32 cellular contexts compared by ENCODE assay signal in the genomic region with DNA sequence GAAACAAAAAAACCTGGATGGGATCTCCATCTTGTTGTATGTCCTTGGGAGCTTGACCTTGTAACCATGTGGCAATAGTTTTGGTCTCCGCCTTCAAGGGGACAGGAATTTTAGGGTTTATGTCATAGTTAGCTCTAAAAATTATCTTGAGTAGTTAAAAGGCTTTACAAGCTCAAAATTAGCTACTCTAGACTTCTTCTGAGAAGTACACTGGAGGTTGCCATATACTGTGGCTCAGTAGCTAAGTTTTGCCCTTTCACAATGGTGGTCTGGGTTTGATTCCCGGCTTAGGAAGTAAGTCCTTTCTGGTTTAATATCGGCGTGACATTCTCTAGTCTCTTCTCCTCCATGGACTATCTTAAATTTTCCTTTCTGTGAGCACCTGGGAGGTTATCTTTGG.
"Had no signal": no experiment of that assay in that cellular context is flagged by ENCODE, and none has a peak within 500 bp of the region (broad histone marks: within the 10 kb centered on the region; RNA-seq: fewer than 3 reads in every experiment).

No MANE protein-coding gene starts in this region.

- H3K27ac ChIP-seq: neural progenitor cell, ovary, parathyroid adenoma, psoas muscle, right lobe of liver, sigmoid colon, skin epidermis, spleen, stomach, thoracic aorta, thyroid gland, tibial nerve, upper lobe of left lung, vagina had no signal

- H3K9me3 ChIP-seq: ovary, psoas muscle, right lobe of liver, sigmoid colon, spleen, stomach, thoracic aorta, thyroid gland, tibial nerve, upper lobe of left lung, vagina had no signal

- H3K4me1 Mint-ChIP-seq: nephron, neural progenitor cell had no signal

- H3K9me3 Mint-ChIP-seq: natural killer cell; stimulated activated naive B cell treated with anti-CD40 and anti-IgM and Interleukin-4, amounts not matched to agents 10 μg/mL and 1 μg/mL and 100 μg/mL, for 72 hours; stimulated activated naive CD8-positive, alpha-beta T cell treated with anti-CD3 and anti-CD28 coated beads, Interleukin-15, Interleukin-2, amounts not matched to agents 100 ng/mL and 50 ng/mL, for 24 hours had no signal

- H3K36me3 ChIP-seq: neural progenitor cell, ovary, right lobe of liver, sigmoid colon, spleen, stomach, thoracic aorta, thyroid gland, tibial nerve, upper lobe of left lung, vagina had no signal

- FAIRE-seq: urothelium cell line had no signal

- H3K27ac Mint-ChIP-seq: naive thymus-derived CD4-positive, alpha-beta T cell; natural killer cell; nephron; progenitor cell of endocrine pancreas; stimulated activated naive B cell treated with anti-CD40 and anti-IgM and Interleukin-4, amounts not matched to agents 10 μg/mL and 1 μg/mL and 100 μg/mL, for 72 hours; stimulated activated naive CD8-positive, alpha-beta T cell treated with anti-CD3 and anti-CD28 coated beads, Interleukin-15, Interleukin-2, amounts not matched to agents 100 ng/mL and 50 ng/mL, for 24 hours had no signal

- H3K4me3 ChIP-seq: neural progenitor cell, ovary, psoas muscle, right lobe of liver, sigmoid colon, skin epidermis, smooth muscle cell, spleen, stomach, thoracic aorta, thyroid gland, tibial nerve, upper lobe of left lung, vagina had no signal

- H3K4me2 ChIP-seq: neural progenitor cell, smooth muscle cell had no signal

- H3K79me2 ChIP-seq: parathyroid adenoma had no signal

- ATAC-seq: naive thymus-derived CD4-positive, alpha-beta T cell; natural killer cell; psoas muscle; right cardiac atrium; right lobe of liver; stimulated activated naive B cell treated with anti-CD40 and anti-IgM and Interleukin-4, amounts not matched to agents 10 μg/mL and 1 μg/mL and 100 μg/mL, for 72 hours had no signal

- H3K4me1 ChIP-seq: neural progenitor cell, parathyroid adenoma, psoas muscle, right lobe of liver, sigmoid colon, stomach, thyroid gland, tibial nerve, upper lobe of left lung, vagina had no signal

- H3K27me3 ChIP-seq: neural progenitor cell, ovary, right lobe of liver, sigmoid colon, spleen, stomach, thyroid gland, tibial nerve, upper lobe of left lung, vagina had no signal

- DNase-seq: naive thymus-derived CD4-positive, alpha-beta T cell; natural killer cell; occipital lobe; ovary; posterior cingulate gyrus; psoas muscle; right cardiac atrium; right lobe of liver; sigmoid colon; spleen; stimulated activated CD4-positive, alpha-beta T cell treated with anti-CD3 and anti-CD28 coated beads, Interleukin-12 subunit alpha, Interleukin-12 subunit beta, amount 100 ng/mL, for 4 hours; stimulated activated CD4-positive, alpha-beta T cell treated with anti-CD3 and anti-CD28 coated beads, Interleukin-1b, Interleukin-23, amount 100 ng/mL, for 48 hours; stimulated activated CD4-positive, alpha-beta T cell treated with anti-CD3 and anti-CD28 coated beads, Interleukin-4, amount 100 ng/mL, for 1 hour; stimulated activated CD4-positive, alpha-beta T cell treated with anti-CD3 and anti-CD28 coated beads, Interleukin-4, amount 100 ng/mL, for 4 hours; stimulated activated CD8-positive, alpha-beta memory T cell treated with anti-CD3 and anti-CD28 coated beads, Interleukin-4, amount 100 ng/mL, for 48 hours; stimulated activated naive B cell treated with anti-CD40 and anti-IgM and Interleukin-4, amounts not matched to agents 10 μg/mL and 1 μg/mL and 100 μg/mL, for 72 hours; stimulated activated naive CD4-positive, alpha-beta T cell treated with Interleukin-2 at 50 U/mL for 16 hours; stomach; thyroid gland; trophoblast cell; upper lobe of left lung had no signal

- H3K36me3 Mint-ChIP-seq: natural killer cell; neural progenitor cell; stimulated activated naive B cell treated with anti-CD40 and anti-IgM and Interleukin-4, amounts not matched to agents 10 μg/mL and 1 μg/mL and 100 μg/mL, for 72 hours had no signal

- H2AFZ ChIP-seq: neural progenitor cell, parathyroid adenoma had no signal

- H3K9ac ChIP-seq: neural progenitor cell, parathyroid adenoma had no signal

- H3K4me3 Mint-ChIP-seq: naive thymus-derived CD4-positive, alpha-beta T cell; natural killer cell; nephron; neural progenitor cell; stimulated activated naive B cell treated with anti-CD40 and anti-IgM and Interleukin-4, amounts not matched to agents 10 μg/mL and 1 μg/mL and 100 μg/mL, for 72 hours; stimulated activated naive CD8-positive, alpha-beta T cell treated with anti-CD3 and anti-CD28 coated beads, Interleukin-15, Interleukin-2, amounts not matched to agents 100 ng/mL and 50 ng/mL, for 24 hours had no signal
